In the genomic region with DNA sequence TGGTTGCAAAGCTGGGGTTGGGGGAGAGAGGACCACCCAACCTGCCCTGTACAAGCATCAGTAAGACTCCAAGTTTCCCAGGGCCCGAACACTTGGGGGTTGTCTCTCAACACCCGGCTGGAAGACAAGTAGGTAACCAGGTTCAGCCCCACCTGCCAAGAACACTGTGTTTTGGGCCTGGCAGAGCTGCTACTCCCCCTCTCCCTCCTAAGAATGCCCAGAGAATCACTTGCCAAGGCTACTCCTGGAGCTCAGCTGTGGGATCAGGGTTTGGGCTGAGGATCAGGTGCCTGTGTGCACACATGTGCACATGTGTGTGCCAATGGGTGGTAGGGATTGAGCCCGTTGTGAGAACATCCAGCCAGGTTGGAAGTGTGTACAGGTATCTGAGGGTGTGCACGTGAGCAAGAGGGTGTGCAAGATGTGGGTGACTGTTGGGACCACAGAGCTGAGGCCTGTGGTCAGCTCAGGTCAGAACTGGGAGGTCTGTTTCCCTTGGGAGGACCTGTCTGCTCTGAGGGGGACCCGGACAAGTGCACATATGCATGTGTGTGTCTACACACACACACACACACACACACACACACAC, we compare ENCODE assay signal across 35 cellular contexts. TPM values are rescaled to one million over a fixed set of nuclear protein-coding genes. Genes with fewer than 3 reads are reported as not detected.
A peak's percentile ranks its signal among the peaks of the same experiment; 100 is the strongest.
DNase-seq lines count a peak whose midpoint lies in the region; ATAC-seq, FAIRE-seq and TF ChIP-seq lines count a peak whose summit lies in the region.
"Had no signal": no experiment of that assay in that cellular context is flagged by ENCODE, and none has a peak within 500 bp of the region (broad histone marks: within the 10 kb centered on the region; RNA-seq: fewer than 3 reads in every experiment).

No MANE protein-coding gene starts in this region.

- H3K4me1 Mint-ChIP-seq in CD4-positive, alpha-beta T cell (ENCODE audit: low read depth), result peaks cover 9% of the 10 kb centered on the region

- H3K27me3 ChIP-seq in CD4-positive, alpha-beta T cell (ENCODE audit: control insufficient read depth, insufficient read depth, low read length), result peaks cover 21% of the 10 kb centered on the region
- H3K27me3 ChIP-seq in iPS-18a (ENCODE audit: control insufficient read depth, insufficient read depth, low read length) (peaks cover 29% of the 10 kb centered on the region), osteoblast (ENCODE audit: insufficient read depth, low read length) (peaks cover 24% of the 10 kb centered on the region)

- H3K4me3 Mint-ChIP-seq in CD4-positive, alpha-beta T cell, result peak overlapping the region; percentile 9
- H3K4me3 Mint-ChIP-seq: stimulated activated naive CD8-positive, alpha-beta T cell treated with anti-CD3 and anti-CD28 coated beads, Interleukin-15, Interleukin-2, amounts not matched to agents 100 ng/mL and 50 ng/mL, for 24 hours had no signal

- no peak overlapping the region for H3K4me2 ChIP-seq in osteoblast (ENCODE audit: insufficient read depth, low read length)
- H3K4me2 ChIP-seq: A549 had no signal

- H3K36me3 ChIP-seq in iPS-18a (ENCODE audit: control insufficient read depth, low read depth, low read length) (peaks cover 6% of the 10 kb centered on the region), osteoblast (ENCODE audit: insufficient read depth, low read length) (peaks cover 9% of the 10 kb centered on the region)

- H4K20me1 ChIP-seq in osteoblast (ENCODE audit: insufficient read depth, low read length), result peaks cover 17% of the 10 kb centered on the region

- H3K4me3 ChIP-seq in iPS-18a (ENCODE audit: low read length), result peak overlapping the region; percentile 54
- no peak overlapping the region for H3K4me3 ChIP-seq in osteoblast (ENCODE audit: insufficient read depth, low read length)
- H3K4me3 ChIP-seq: A549, ascending aorta, gastrocnemius medialis, tibial artery had no signal

- H3K27ac ChIP-seq in CD4-positive, alpha-beta T cell (ENCODE audit: low read depth, low read length), result no peak overlapping the region
- H3K27ac ChIP-seq in iPS-18a (ENCODE audit: low read length) (no peak overlapping the region), osteoblast (ENCODE audit: low read depth, low read length) (no peak overlapping the region)
- H3K27ac ChIP-seq: A549, ascending aorta, gastrocnemius medialis, tibial artery had no signal

- no peaks in the 10 kb centered on the region for H3K79me2 ChIP-seq in osteoblast (ENCODE audit: insufficient read depth, low read length)

- H3K36me3 Mint-ChIP-seq in CD4-positive, alpha-beta T cell (ENCODE audit: low read depth), result peaks cover 13% of the 10 kb centered on the region

- CTCF ChIA-PET in CD4-positive, alpha-beta T cell (lab: Charles Lee), result no interaction called here

- no peak overlapping the region for H2AFZ ChIP-seq in osteoblast (ENCODE audit: low read length)

- no peaks in the 10 kb centered on the region for H3K9me3 Mint-ChIP-seq in CD4-positive, alpha-beta T cell
- H3K9me3 Mint-ChIP-seq: activated naive CD8-positive, alpha-beta T cell treated with anti-CD3 and anti-CD28 coated beads, Interleukin-2, amount 10 ng/mL, durations not matched to agents 7 days and 5 days; neural crest cell; stimulated activated naive CD8-positive, alpha-beta T cell treated with anti-CD3 and anti-CD28 coated beads, Interleukin-15, Interleukin-2, amounts not matched to agents 100 ng/mL and 50 ng/mL, for 24 hours had no signal

- POLR2A ChIA-PET in CD4-positive, alpha-beta T cell (lab: Charles Lee), result no interaction called here

- H3K9me3 ChIP-seq in CD4-positive, alpha-beta T cell (ENCODE audit: control insufficient read depth, low read length), result no peaks in the 10 kb centered on the region
- H3K9me3 ChIP-seq in iPS-18a (ENCODE audit: control insufficient read depth, low read depth, low read length), result no peaks in the 10 kb centered on the region
- no peaks in the 10 kb centered on the region for H3K9me3 ChIP-seq in osteoblast (ENCODE audit: low read depth, low read length)
- H3K9me3 ChIP-seq: A549, ascending aorta, gastrocnemius medialis, tibial artery had no signal

- no peak for DNase-seq in CD4-positive, alpha-beta T cell
- DNase-seq in HTR-8/SVneo (ENCODE audit: insufficient read length, low spot score) (no peak), osteoblast (ENCODE audit: insufficient read length, low spot score, missing footprints) (peak; percentile 85), globus pallidus (ENCODE audit: low spot score) (no peak), GM19238 (ENCODE audit: insufficient read length, low spot score) (no peak)
- no peak for DNase-seq in stimulated activated CD4-positive, alpha-beta T cell treated with anti-CD3 and anti-CD28 coated beads, Interleukin-2, amount 100 ng/mL, for 24 hours
- DNase-seq: activated CD4-positive, alpha-beta T cell treated with anti-CD3 and anti-CD28 coated beads for 48 hours; activated CD8-positive, alpha-beta memory T cell treated with anti-CD3 and anti-CD28 coated beads for 24 hours; activated gamma-delta T cell; activated naive CD8-positive, alpha-beta T cell treated with anti-CD3 and anti-CD28 coated beads, Interleukin-2, amount 10 ng/mL, durations not matched to agents 7 days and 5 days; gastrocnemius medialis; GDM1; hypothalamus; Karpas-422; NCI-H1436; NCI-H510A; PC-3; tibial artery had no signal

- no peak for ATAC-seq in CD4-positive, alpha-beta T cell (ENCODE audit: poor library complexity)
- ATAC-seq in HG03354 (IDR thresholded peaks at IDR 0.05; ENCODE audit: poor library complexity, severe bottlenecking, unreplicated experiment), result no peak
- ATAC-seq: A549, gastrocnemius medialis, HCT116, PC-3, Right ventricle myocardium inferior, SK-N-SH treated with all-trans-retinoic acid at 6 μM for 48 hours had no signal

- peaks cover 34% of the 10 kb centered on the region for H3K27me3 Mint-ChIP-seq in CD4-positive, alpha-beta T cell

- peak; percentile 79 for FAIRE-seq in HTR-8/SVneo (lab: Jason Lieb, UNC)
- FAIRE-seq: A549, endometrium, GM18507, keratinocyte had no signal

- no peak overlapping the region for H3K9ac ChIP-seq in iPS-18a (ENCODE audit: low read length)

- intact Hi-C loops in CD4-positive, alpha-beta T cell (cut with DNase I, micrococcal nuclease), result loop anchor here in 1 of 2 experiments (5.0 kb wide), 1 partner anchor 79 kb away; no protein-coding TSS in a partner anchor

- H3K27ac Mint-ChIP-seq in CD4-positive, alpha-beta T cell, result no peak overlapping the region
- H3K27ac Mint-ChIP-seq: activated naive CD8-positive, alpha-beta T cell treated with anti-CD3 and anti-CD28 coated beads, Interleukin-2, amount 10 ng/mL, durations not matched to agents 7 days and 5 days; stimulated activated naive CD8-positive, alpha-beta T cell treated with anti-CD3 and anti-CD28 coated beads, Interleukin-15, Interleukin-2, amounts not matched to agents 100 ng/mL and 50 ng/mL, for 24 hours had no signal

- H3K4me1 ChIP-seq in iPS-18a (ENCODE audit: control insufficient read depth, low read depth, low read length) (peaks cover 24% of the 10 kb centered on the region), osteoblast (ENCODE audit: insufficient read depth, low read length) (peaks cover 3% of the 10 kb centered on the region)

- TF ChIP-seq CTCF in CD4-positive, alpha-beta T cell (IDR thresholded peaks at IDR 0.05), result no peak
- TF ChIP-seq CTCF in osteoblast (IDR thresholded peaks at IDR 0.05; ENCODE audit: extremely low read depth, low read depth, low read length), result no peak

RNA-seq across cellular contexts. Expression of gene HSD11B2, which starts 2.3 kb away (rescaled TPM):
- total RNA-seq in CD4-positive, alpha-beta T cell, result not detected
- not detected in 2 replicates for total RNA-seq in osteoblast
- total RNA-seq: activated naive CD8-positive, alpha-beta T cell treated with anti-CD3 and anti-CD28 coated beads, Interleukin-2, amount 10 ng/mL, durations not matched to agents 7 days and 5 days; mononuclear cell had no signal

RNA-seq across cellular contexts. Expression of gene ZDHHC1, which starts 16.9 kb away (rescaled TPM):
- under 1 TPM in 1 of 2 experiments, not detected in 1; 0.22 TPM for total RNA-seq in CD4-positive, alpha-beta T cell
- total RNA-seq in osteoblast, result 9.0 and 13.3 TPM in 2 replicates

RNA-seq across cellular contexts. Expression of gene TPPP3, which starts 39.9 kb away (rescaled TPM):
- not detected for total RNA-seq in CD4-positive, alpha-beta T cell
- total RNA-seq in osteoblast, result 0.59 and 0.72 TPM in 2 replicates
- total RNA-seq: activated naive CD8-positive, alpha-beta T cell treated with anti-CD3 and anti-CD28 coated beads, Interleukin-2, amount 10 ng/mL, durations not matched to agents 7 days and 5 days; PC-3; T-helper 2 cell treated with Interferon-gamma antibody and Interleukin-4, amounts not matched to agents 100 ng/mL and 5 ng/mL, for 36 hours had no signal

RNA-seq across cellular contexts. Expression of gene ATP6V0D1, which starts 47.7 kb away (rescaled TPM):
- total RNA-seq in CD4-positive, alpha-beta T cell, result 10 to 100 TPM; 39.4 to 41.7 TPM
- 146 and 158 TPM in 2 replicates for total RNA-seq in osteoblast

RNA-seq across cellular contexts. Expression of gene AGRP, which starts 50.1 kb away (rescaled TPM):
- not detected for total RNA-seq in CD4-positive, alpha-beta T cell
- not detected in 2 replicates for total RNA-seq in osteoblast
- total RNA-seq: activated naive CD8-positive, alpha-beta T cell treated with anti-CD3 and anti-CD28 coated beads, Interleukin-2, amount 10 ng/mL, durations not matched to agents 7 days and 5 days; ascending aorta; cardiac septum; gastrocnemius medialis; liver; mononuclear cell; neural crest cell; PC-3; posterior vena cava; Right ventricle myocardium inferior; T-helper 2 cell treated with Interferon-gamma antibody and Interleukin-4, amounts not matched to agents 100 ng/mL and 5 ng/mL, for 36 hours had no signal
